8 cellular contexts compared by ENCODE assay signal in genomic region chr14:74616507-74616906, GRCh38. TPM values are rescaled to one million over a fixed set of nuclear protein-coding genes. Genes with fewer than 3 reads are reported as not detected.
DNase-seq lines count a peak whose midpoint lies in the region; ATAC-seq and TF ChIP-seq lines count a peak whose summit lies in the region.

No MANE protein-coding gene starts in this region.

- H3K4me1 ChIP-seq in HCT116 (ENCODE audit: control insufficient read depth in 1 of 2, insufficient read depth in 2 of 2, low read length in 2 of 2) = peaks cover 55 to 82% of the 10 kb centered on the region in 2 experiments

- peaks cover 37 to 75% (median 64%) of the 10 kb centered on the region in 4 donors for H3K4me1 Mint-ChIP-seq in naive thymus-derived CD8-positive, alpha-beta T cell

- RAD21 ChIA-PET in HCT116 (lab: Charles Lee; ENCODE audit: low non-redundant PET in 1 of 2, low total read pairs in 2 of 2, uncharacterized antibody in 2 of 2, unreplicated experiment in 2 of 2) = no interaction called here

- intact Hi-C loops in HCT116 (cut with micrococcal nuclease) = loop anchor here (5.0 kb wide), 1 partner anchor 96 kb away; the partner anchor contains the start of genes AREL1 and FCF1

- peak overlapping the region in 2 of 10 donors; percentile 43 to 67 for H3K27ac Mint-ChIP-seq in naive thymus-derived CD8-positive, alpha-beta T cell

- POLR2A ChIA-PET in AG04450 (lab: Yijun Ruan, JAX) (interaction anchor here (0.5 to 1.1 kb wide), 5 partner anchors 25 to 262 kb away, joined by 3 to 11 read pairs (median 4); partner anchors contain the start of genes ISCA2 and NPC2), HCT116 (lab: Charles Lee) (interaction anchor here (1.4 to 1.6 kb wide), 2 partner anchors 123 to 147 kb away, joined by 3 to 4 read pairs; partner anchors contain the start of genes ISCA2, NPC2 and YLPM1)
- POLR2A ChIA-PET in naive thymus-derived CD8-positive, alpha-beta T cell (lab: Charles Lee) = interaction anchor here (1.1 to 2.2 kb wide), 3 partner anchors 91 to 147 kb away, joined by 3 to 5 read pairs (median 4); partner anchors contain the start of genes AREL1 and FCF1

- DNase-seq in AG04450 (ENCODE audit: low read depth, low spot score) = no peak
- DNase-seq in HCT116 (ENCODE audit: low read depth, low spot score) = peak; percentile 73
- DNase-seq in WERI-Rb-1 = peak; percentile 58
- peak; percentile 94 for DNase-seq in kidney tubule cell (ENCODE audit: low spot score)
- no peak for DNase-seq in SK-N-DZ (ENCODE audit: low spot score)
- no peak for DNase-seq in naive thymus-derived CD8-positive, alpha-beta T cell

- no peaks in the 10 kb centered on the region for H3K36me3 ChIP-seq in HCT116 (ENCODE audit: control insufficient read depth in 1 of 2, insufficient read depth in 2 of 2, low read length in 2 of 2)
- H3K36me3 ChIP-seq in WERI-Rb-1 = no peaks in the 10 kb centered on the region

- BruUV-seq in HCT116 (replicated peaks; lab: Mats Ljungman, UMichigan) = no TSS peak

- H3K9ac ChIP-seq in HCT116 (ENCODE audit: low read length) = peak overlapping the region; percentile 44

- H3K9me3 ChIP-seq in AG04450 (ENCODE audit: control insufficient read depth, insufficient read depth, low read length) = no peaks in the 10 kb centered on the region
- no peaks in the 10 kb centered on the region for H3K9me3 ChIP-seq in HCT116 (ENCODE audit: control insufficient read depth in 1 of 2, insufficient read depth in 1 of 2, low read depth in 1 of 2, low read length in 2 of 2)
- H3K9me3 ChIP-seq in WERI-Rb-1 (ENCODE audit: severe bottlenecking) = no peaks in the 10 kb centered on the region

- TF ChIP-seq CTCF in AG04450 (IDR thresholded peaks at IDR 0.05; ENCODE audit: low read depth, low read length) (no peak), HCT116 (IDR thresholded peaks at IDR 0.05 in 2 of 3, conservative IDR thresholded peaks at IDR 0.05 in 1 of 3; ENCODE audit: borderline replicate concordance in 1 of 3, insufficient read depth in 1 of 3, low read depth in 2 of 3, low read length in 2 of 3) (no peak), WERI-Rb-1 (IDR thresholded peaks at IDR 0.05; ENCODE audit: low read depth, low read length) (no peak)

- TF ChIP-seq RAD21 in HCT116 (IDR thresholded peaks at IDR 0.05; ENCODE audit: low read depth) = no peak

- H4K20me1 ChIP-seq in HCT116 (ENCODE audit: insufficient read depth) = no peaks in the 10 kb centered on the region

- no peaks in the 10 kb centered on the region for H3K27me3 ChIP-seq in AG04450 (ENCODE audit: control insufficient read depth, insufficient read depth, low read length)
- no peaks in the 10 kb centered on the region for H3K27me3 ChIP-seq in HCT116 (ENCODE audit: insufficient read depth, low read length)
- H3K27me3 ChIP-seq in WERI-Rb-1 (ENCODE audit: insufficient read depth, low read depth, severe bottlenecking) = no peaks in the 10 kb centered on the region

- no peaks in the 10 kb centered on the region for H3K9me2 ChIP-seq in HCT116 (ENCODE audit: insufficient read depth)

- no peaks in the 10 kb centered on the region for H3K36me3 Mint-ChIP-seq in naive thymus-derived CD8-positive, alpha-beta T cell

- peak overlapping the region; percentile 46 for H2AFZ ChIP-seq in HCT116 (ENCODE audit: low read depth, low read length, poor library complexity, severe bottlenecking)

- peaks cover 0 to 5% (median 0%) of the 10 kb centered on the region in 5 donors for H3K27me3 Mint-ChIP-seq in naive thymus-derived CD8-positive, alpha-beta T cell

- CTCF ChIA-PET in AG04450 (lab: Charles Lee) (interaction anchor here (1.0 to 1.6 kb wide), 2 partner anchors 12 to 188 kb away, joined by 3 to 4 read pairs; no protein-coding TSS in a partner anchor), HCT116 (lab: Charles Lee) (interaction anchor here (1.1 to 1.2 kb wide), 2 partner anchors 188 kb away, joined by 3 to 4 read pairs; no protein-coding TSS in a partner anchor)

- H3K4me3 ChIP-seq in AG04450 (ENCODE audit: low read depth, low read length) = no peak overlapping the region
- peak overlapping the region; percentile 13 to 45 for H3K4me3 ChIP-seq in HCT116 (replicated peaks in 1 of 2; ENCODE audit: low read depth in 1 of 2, low read length in 2 of 2)
- no peak overlapping the region for H3K4me3 ChIP-seq in WERI-Rb-1 (ENCODE audit: low read depth, low read length)

- H3K4me2 ChIP-seq in HCT116 (ENCODE audit: low read length) = peak overlapping the region; percentile 78

- no peaks in the 10 kb centered on the region for H3K9me3 Mint-ChIP-seq in naive thymus-derived CD8-positive, alpha-beta T cell

- H3K27ac ChIP-seq in AG04450 (ENCODE audit: low read depth, low read length) (peak overlapping the region; percentile 86), HCT116 (ENCODE audit: low read depth, low read length) (peak overlapping the region; percentile 70), WERI-Rb-1 (peak overlapping the region; percentile 28)

- ATAC-seq in HCT116 (peak; percentile 33), GM21528 (IDR thresholded peaks at IDR 0.05; ENCODE audit: low FRiP score, unreplicated experiment) (no peak), GM18517 (IDR thresholded peaks at IDR 0.05; ENCODE audit: unreplicated experiment) (no peak)
- ATAC-seq in naive thymus-derived CD8-positive, alpha-beta T cell = no peak

- no peak for TF ChIP-seq POLR2A in HCT116 (IDR thresholded peaks at IDR 0.05; ENCODE audit: borderline replicate concordance, extremely low read depth, insufficient read depth, insufficient read length)

- H3K4me3 Mint-ChIP-seq in naive thymus-derived CD8-positive, alpha-beta T cell = no peak overlapping the region

- no peaks in the 10 kb centered on the region for H3K79me2 ChIP-seq in HCT116 (ENCODE audit: insufficient read depth, low read length)

TF ChIP-seq in HCT116, 20 proteins besides CTCF, POLR2A, EP300 and RAD21:
- TF ChIP-seq ZBTB33 (IDR thresholded peaks at IDR 0.05; ENCODE audit: extremely low read depth, insufficient replicate concordance, low read length) = no peak
- TF ChIP-seq SP1 (IDR thresholded peaks at IDR 0.05; ENCODE audit: low read depth) = no peak
- no peak for TF ChIP-seq SIN3A (IDR thresholded peaks at IDR 0.05; ENCODE audit: low read depth)
- no peak for TF ChIP-seq MAX (IDR thresholded peaks at IDR 0.05)
- no peak for TF ChIP-seq EZH2phosphoT487 (IDR thresholded peaks at IDR 0.05; ENCODE audit: borderline replicate concordance)
- no peak for TF ChIP-seq CEBPB (IDR thresholded peaks at IDR 0.05; ENCODE audit: low read depth)
- no peak for TF ChIP-seq ELF1 (IDR thresholded peaks at IDR 0.05; ENCODE audit: borderline replicate concordance, low read depth)
- no peak for TF ChIP-seq CBX3 (IDR thresholded peaks at IDR 0.05; ENCODE audit: low read depth)
- TF ChIP-seq JUND (IDR thresholded peaks at IDR 0.05) = no peak
- peak; percentile 23 for TF ChIP-seq TCF7L2 (IDR thresholded peaks at IDR 0.05; ENCODE audit: borderline replicate concordance, extremely low read depth, insufficient read depth, insufficient read length)
- no peak for TF ChIP-seq EZH2 (IDR thresholded peaks at IDR 0.05)
- no peak for TF ChIP-seq SRF (IDR thresholded peaks at IDR 0.05; ENCODE audit: low read depth)
- TF ChIP-seq FOSL1 (IDR thresholded peaks at IDR 0.05; ENCODE audit: low read depth) = no peak
- no peak for TF ChIP-seq ZNF274 (IDR thresholded peaks at IDR 0.05; ENCODE audit: low read depth, low read length)
- peak; percentile 45; the same call in 1 of the 2 replicates for TF ChIP-seq POLR2AphosphoS5 (IDR thresholded peaks at IDR 0.05; ENCODE audit: low read depth, low read length)
- TF ChIP-seq ZFX (IDR thresholded peaks at IDR 0.05) = no peak
- no peak for TF ChIP-seq EGR1 (IDR thresholded peaks at IDR 0.05; ENCODE audit: low read depth)
- peak; percentile 76 for TF ChIP-seq YY1 (IDR thresholded peaks at IDR 0.05; ENCODE audit: extremely low read depth, insufficient replicate concordance, low read depth, low read length)

RNA-seq across cellular contexts. Expression of gene LTBP2, which starts 4.5 kb away (rescaled TPM):
- polyA plus RNA-seq in AG04450 (2011; rRNA removed) = 44.3 and 61.8 TPM in 2 replicates
- polyA minus RNA-seq in AG04450 (2011; rRNA and poly(A)+ RNA removed) = 45.0 and 60.1 TPM in 2 replicates
- total RNA-seq in HCT116 (2021; ENCODE audit: unreplicated experiment) = 1.5 TPM
- polyA plus RNA-seq in HCT116 (2012) = 1.3 and 1.5 TPM in 2 replicates
- 0.01 TPM in 1 of 2 replicates, not detected in the other for polyA plus RNA-seq in SK-N-DZ (2014; cell fraction: cytosol; rRNA removed)
- not detected in 2 replicates for polyA plus RNA-seq in SK-N-DZ (2014; cell fraction: nucleus; rRNA removed)
- under 1 TPM; 0.55 to 0.60 TPM for total RNA-seq in naive thymus-derived CD8-positive, alpha-beta T cell
- under 1 TPM; 0.06 to 0.65 (median 0.47) TPM for polyA plus RNA-seq in naive thymus-derived CD8-positive, alpha-beta T cell

Comparison
In these comparisons a context has a peak if more than half of its experiments do, and no peak if none do; other contexts are left out.
1. DNase-seq: peak in HCT116 (single experiment), WERI-Rb-1 (single experiment) and kidney tubule cell (single experiment); none in AG04450 (single experiment), SK-N-DZ (single experiment) and naive thymus-derived CD8-positive, alpha-beta T cell (0 of 10).
2. H3K27ac ChIP-seq: peak in every context shown above with its lines; median percentile 86 in AG04450; 70 in HCT116; 28 in WERI-Rb-1.
3. H3K4me3 ChIP-seq: peak in HCT116 (2 of 2); none in AG04450 (single experiment) and WERI-Rb-1 (single experiment).